ENCODE assay signal across 17 cellular contexts in genomic region chr10:86105640-86106039, GRCh38.
DNase-seq lines count a peak whose midpoint lies in the region; ATAC-seq lines count a peak whose summit lies in the region.
"Had no signal": no experiment of that assay in that cellular context is flagged by ENCODE, and none has a peak within 500 bp of the region (broad histone marks: within the 10 kb centered on the region; RNA-seq: fewer than 3 reads in every experiment).

No MANE protein-coding gene starts in this region.

- peak overlapping the region; percentile 2 for H3K27ac ChIP-seq in substantia nigra (ENCODE audit: low read depth, low read length, poor library complexity, severe bottlenecking)
- H3K27ac ChIP-seq: A549, HL-60 had no signal

- intact Hi-C loops in cardiac septum (cut with DNase I) (no loop called here), left cardiac atrium (cut with DNase I) (no loop called here)

- no peak for ATAC-seq in left cardiac atrium
- ATAC-seq in GM19395 (IDR thresholded peaks at IDR 0.05; ENCODE audit: unreplicated experiment), result no peak
- ATAC-seq: A549, HCT116 had no signal

- DNase-seq in cardiac septum (ENCODE audit: low spot score) (peak; percentile 38), left cardiac atrium (no peak), mesenteric fat pad (ENCODE audit: low spot score) (peak; percentile 49), substantia nigra (lab: John Stamatoyannopoulos, UW) (no peak), germinal center (ENCODE audit: low spot score) (no peak)
- DNase-seq: AML-193; CD4-positive, alpha-beta memory T cell; DMS153; DMS79; GDM1; GOT3; H7; HFFc6 had no signal

Comparison
In these comparisons a context has a peak if more than half of its experiments do, and no peak if none do; other contexts are left out.
1. DNase-seq: peak in cardiac septum (single experiment) and mesenteric fat pad (single experiment); none in left cardiac atrium (single experiment), substantia nigra (0 of 49) and germinal center (single experiment).